ENCODE assay signal across 28 cellular contexts in the genomic region with DNA sequence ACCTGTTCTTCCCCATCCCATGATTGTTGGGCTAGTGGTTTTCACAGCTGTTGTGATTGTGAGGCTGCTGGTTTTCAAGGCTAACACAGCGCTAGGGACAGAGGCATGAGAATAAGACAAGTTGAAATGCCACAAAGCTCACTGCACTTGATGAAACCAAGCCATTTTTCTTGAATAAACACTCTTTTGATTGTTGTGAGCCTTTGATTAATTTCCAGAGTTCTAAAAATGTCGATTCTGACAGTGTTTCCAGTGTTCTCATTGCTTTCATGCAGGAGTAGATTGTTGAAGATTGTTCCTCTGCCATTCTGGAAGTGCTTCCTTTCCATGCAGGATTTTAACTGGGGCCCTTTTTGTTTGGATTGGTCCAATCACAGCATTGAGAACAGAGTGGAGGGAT.
"Had no signal": no experiment of that assay in that cellular context is flagged by ENCODE, and none has a peak within 500 bp of the region (broad histone marks: within the 10 kb centered on the region; RNA-seq: fewer than 3 reads in every experiment).

No MANE protein-coding gene starts in this region.

- ATAC-seq: esophagus mucosa; foreskin keratinocyte; mucosa of descending colon; naive thymus-derived CD4-positive, alpha-beta T cell; right cardiac atrium; stimulated activated effector memory CD8-positive, alpha-beta T cell treated with anti-CD3 and anti-CD28 coated beads, Interleukin-12 subunit alpha, Interleukin-12 subunit beta, amount 100 ng/mL, for 72 hours had no signal

- H3K27me3 ChIP-seq: foreskin keratinocyte, neural progenitor cell, tibial nerve, upper lobe of left lung had no signal

- FAIRE-seq: colon, urothelium cell line had no signal

- H3K4me3 ChIP-seq: lung, mucosa of descending colon, neural progenitor cell, prostate gland, sigmoid colon, stomach, thoracic aorta, tibial nerve, upper lobe of left lung had no signal

- H3K27ac ChIP-seq: epithelial cell of prostate, foreskin keratinocyte, neural progenitor cell, parathyroid adenoma, prostate gland, sigmoid colon, stomach, thoracic aorta, tibial nerve, upper lobe of left lung had no signal

- DNase-seq: cerebellar nuclear complex; effector CD8-positive, alpha-beta T cell; endodermal cell; foreskin keratinocyte; immature natural killer cell; islet precursor cell; kidney glomerular epithelial cell; mesenchymal stem cell; mucosa of descending colon; naive thymus-derived CD4-positive, alpha-beta T cell; right cardiac atrium; sigmoid colon; stimulated activated CD4-positive, alpha-beta T cell treated with anti-CD3 and anti-CD28 coated beads, Interleukin-2, amount 100 ng/mL, for 24 hours; stimulated activated CD4-positive, alpha-beta T cell treated with anti-CD3 and anti-CD28 coated beads, Interleukin-4, amount 100 ng/mL, for 24 hours; stimulated activated naive CD4-positive, alpha-beta T cell treated with Interleukin-2 at 50 U/mL for 16 hours; stomach; upper lobe of left lung had no signal
